In the genomic region with DNA sequence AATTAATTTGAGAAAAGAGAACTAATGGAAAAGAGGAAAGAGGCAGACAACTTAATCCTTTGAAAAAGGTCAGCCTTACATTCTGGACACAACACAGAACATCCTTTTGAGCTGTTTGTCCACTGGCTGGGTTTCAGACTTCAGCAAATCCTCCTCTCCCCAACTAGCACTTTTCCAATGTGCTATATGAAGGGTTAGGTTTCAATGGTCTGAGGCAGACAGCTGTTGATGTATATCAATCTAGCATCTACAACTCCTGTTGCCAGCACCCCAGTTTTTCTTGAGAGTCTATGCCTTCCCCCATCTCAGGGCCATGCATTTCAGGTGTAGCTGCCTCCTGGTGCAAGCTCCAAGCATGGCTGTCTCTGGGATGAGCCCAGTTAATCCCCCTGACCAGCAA, we compare ENCODE assay signal across 6 cellular contexts.
"Had no signal": no experiment of that assay in that cellular context is flagged by ENCODE, and none has a peak within 500 bp of the region (broad histone marks: within the 10 kb centered on the region; RNA-seq: fewer than 3 reads in every experiment).

No MANE protein-coding gene starts in this region.

- H3K4me3 ChIP-seq: GM23338 had no signal

- DNase-seq: H9, HCEC 1CT, KBM-7 had no signal

- H3K9ac ChIP-seq: KMS-11 had no signal

- H3K27ac ChIP-seq: HL-60, KMS-11 had no signal

- H3K4me2 ChIP-seq: GM23338, KMS-11 had no signal
